Comparison of ENCODE assay signal across 8 cellular contexts in genomic region chr7:111089822-111090426, GRCh38. TPM values are rescaled to one million over a fixed set of nuclear protein-coding genes. Genes with fewer than 3 reads are reported as not detected.
DNase-seq lines count a peak whose midpoint lies in the region; ATAC-seq, FAIRE-seq and TF ChIP-seq lines count a peak whose summit lies in the region.

No MANE protein-coding gene starts in this region.

- peak; percentile 69 for TF ChIP-seq CTCF in AG09309 (IDR thresholded peaks at IDR 0.05; ENCODE audit: control insufficient read depth, insufficient read depth, low read depth, low read length, missing control alignments)
- TF ChIP-seq CTCF in bronchial epithelial cell (IDR thresholded peaks at IDR 0.05; ENCODE audit: insufficient read depth, low read length, severe bottlenecking) = peak; percentile 54

- no peak overlapping the region for H3K4me3 ChIP-seq in AG09309 (ENCODE audit: control insufficient read depth, low read depth, low read length)
- H3K4me3 ChIP-seq in bronchial epithelial cell (ENCODE audit: low read depth, low read length) = no peak overlapping the region

- FAIRE-seq in bronchial epithelial cell (lab: Jason Lieb, UNC) = no peak

- H3K27me3 ChIP-seq in bronchial epithelial cell (ENCODE audit: control insufficient read depth, insufficient read depth, low read length) = no peaks in the 10 kb centered on the region

- DNase-seq in AG09309 (ENCODE audit: low read depth) (no peak), NCI-H82 treated with DMSO at 0.1 percent for 48 hours (lab: John Stamatoyannopoulos, UW; ENCODE audit: unreplicated experiment) (peak; percentile 54), bronchial epithelial cell (ENCODE audit: low read depth) (peak; percentile 57), left lobe of liver (ENCODE audit: low spot score) (no peak), 8988T (no peak), mucosa of gallbladder (ENCODE audit: low spot score) (no peak)

- ATAC-seq in GM18498 (IDR thresholded peaks at IDR 0.05; ENCODE audit: unreplicated experiment) (peak; percentile 40), HG03354 (IDR thresholded peaks at IDR 0.05; ENCODE audit: poor library complexity, severe bottlenecking, unreplicated experiment) (peak; percentile 49), left lobe of liver (peak; percentile 87)

- no peaks in the 10 kb centered on the region for H3K36me3 ChIP-seq in bronchial epithelial cell (ENCODE audit: control insufficient read depth, insufficient read depth, low read length)

RNA-seq across cellular contexts. Expression of gene LRRN3, which starts 1.0 kb away (rescaled TPM):
- total RNA-seq in bronchial epithelial cell = not detected in 2 replicates
- 0.48 TPM for total RNA-seq in left lobe of liver
- 0.81 TPM for total RNA-seq in mucosa of gallbladder

Comparison
In these comparisons a context has a peak if more than half of its experiments do, and no peak if none do; other contexts are left out.
1. DNase-seq: peak in NCI-H82 treated with DMSO at 0.1 percent for 48 hours (single experiment) and bronchial epithelial cell (single experiment); none in AG09309 (single experiment), left lobe of liver (single experiment), 8988T (single experiment) and mucosa of gallbladder (single experiment).
2. Peak in every context shown above with its lines, with median percentiles within 50 percentile points of each other: ATAC-seq.